7 cellular contexts compared by ENCODE assay signal in the genomic region with DNA sequence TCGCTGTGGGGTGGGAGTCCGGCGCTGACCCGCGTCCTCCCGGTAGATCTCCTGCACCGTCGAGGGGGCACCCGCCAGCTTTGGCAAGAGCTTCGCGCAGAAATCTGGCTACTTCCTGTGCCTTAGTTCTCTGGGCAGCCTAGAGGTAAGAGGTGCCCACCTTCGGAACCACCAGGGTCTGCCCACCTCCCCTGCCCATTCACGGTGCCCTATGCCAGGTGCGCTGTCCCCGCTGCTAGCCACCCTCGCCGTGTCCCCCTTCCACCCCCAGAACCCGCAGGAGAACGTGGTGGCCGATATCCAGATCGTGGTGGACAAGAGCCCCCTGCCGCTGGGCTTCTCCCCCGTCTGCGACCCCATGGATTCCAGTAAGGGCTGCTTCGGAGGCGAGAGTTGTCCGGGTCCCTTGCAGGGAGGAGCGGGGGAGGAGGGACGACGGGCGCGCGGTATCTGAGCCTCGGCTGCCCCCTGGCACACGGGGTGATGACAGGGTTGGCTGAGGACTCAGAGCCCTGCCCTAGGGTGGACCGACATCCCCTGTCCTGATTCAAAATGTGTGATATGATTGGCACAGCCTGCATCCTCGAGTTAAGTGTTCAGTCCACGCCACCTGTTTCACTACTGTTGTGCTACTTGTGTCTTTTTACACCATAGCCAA. TPM values are rescaled to one million over a fixed set of nuclear protein-coding genes. Genes with fewer than 3 reads are reported as not detected.
A peak's percentile ranks its signal among the peaks of the same experiment; 100 is the strongest.
DNase-seq lines count a peak whose midpoint lies in the region; ATAC-seq and TF ChIP-seq lines count a peak whose summit lies in the region.

No MANE protein-coding gene starts in this region.

- H3K27ac ChIP-seq in GM23338 (ENCODE audit: low read depth) (no peak overlapping the region), hepatocyte (no peak overlapping the region)

- peaks cover 25% of the 10 kb centered on the region for H3K27me3 Mint-ChIP-seq in GM23338 (ENCODE audit: insufficient read depth, low read depth, poor library complexity)
- H3K27me3 Mint-ChIP-seq in activated naive CD8-positive, alpha-beta T cell treated with anti-CD3 and anti-CD28 coated beads, Interleukin-2, amount 10 ng/mL, durations not matched to agents 7 days and 5 days, result no peaks in the 10 kb centered on the region

- H3K9me2 ChIP-seq in GM23338 (ENCODE audit: insufficient read depth), result no peaks in the 10 kb centered on the region
- H3K9me2 ChIP-seq in hepatocyte (replicated peaks; ENCODE audit: insufficient read depth), result no peaks in the 10 kb centered on the region

- peak overlapping the region; percentile 88 for H3K4me2 ChIP-seq in GM23338
- H3K4me2 ChIP-seq in hepatocyte, result peak overlapping the region; percentile 95

- DNase-seq in GM06990 (ENCODE audit: extremely low read depth, insufficient read length) (no peak), GM23338 (ENCODE audit: low spot score) (peak; percentile 68), NCI-H2227 treated with DMSO at 0.1 percent for 48 hours (lab: John Stamatoyannopoulos, UW) (peak; percentile 11), hepatocyte (ENCODE audit: low spot score) (peak; percentile 46), skeletal muscle cell (ENCODE audit: low read depth) (no peak)
- peak; percentile 60 for DNase-seq in activated naive CD8-positive, alpha-beta T cell treated with anti-CD3 and anti-CD28 coated beads, Interleukin-2, amount 10 ng/mL, durations not matched to agents 7 days and 5 days

- no peaks in the 10 kb centered on the region for H3K9me3 Mint-ChIP-seq in GM23338
- H3K9me3 Mint-ChIP-seq in activated naive CD8-positive, alpha-beta T cell treated with anti-CD3 and anti-CD28 coated beads, Interleukin-2, amount 10 ng/mL, durations not matched to agents 7 days and 5 days, result no peaks in the 10 kb centered on the region

- H3F3A ChIP-seq in GM23338 (replicated peaks; ENCODE audit: low read depth), result 0 out of 2 replicates have a peak, but pooled peaks cover 4% of the 10 kb centered on the region

- peaks cover 29% of the 10 kb centered on the region for H3K4me1 Mint-ChIP-seq in GM23338
- peaks cover 10% of the 10 kb centered on the region for H3K4me1 Mint-ChIP-seq in activated naive CD8-positive, alpha-beta T cell treated with anti-CD3 and anti-CD28 coated beads, Interleukin-2, amount 10 ng/mL, durations not matched to agents 7 days and 5 days

- WGBS in hepatocyte (ENCODE audit: low lambda C conversion rate, missing lambda C conversion rate), result 10% methylated on average over 31 of the region's 38 CpGs

- H3K4me1 ChIP-seq in GM23338 (ENCODE audit: insufficient read depth) (peaks cover 20% of the 10 kb centered on the region), hepatocyte (ENCODE audit: insufficient read depth) (peaks cover 8% of the 10 kb centered on the region)

- H3K36me3 ChIP-seq in GM06990 (ENCODE audit: control insufficient read depth, insufficient read depth, low read length) (no peaks in the 10 kb centered on the region; the same call in none of the 2 replicates), GM23338 (ENCODE audit: insufficient read depth) (no peaks in the 10 kb centered on the region), hepatocyte (replicated peaks; ENCODE audit: insufficient read depth, low read depth) (no peaks in the 10 kb centered on the region)

- TF ChIP-seq CTCF in GM06990 (IDR thresholded peaks at IDR 0.05; ENCODE audit: insufficient read depth, low read length, poor library complexity, severe bottlenecking) (peak; percentile 13), GM23338 (conservative IDR thresholded peaks at IDR 0.05; ENCODE audit: low read depth in 2 of 2) (peak in 1 of 2 experiments; percentile 61; a peak in 3 of 4 replicates), hepatocyte (IDR thresholded peaks at IDR 0.05; ENCODE audit: poor library complexity) (peak; percentile 23)

- H3K4me3 ChIP-seq in GM06990 (replicated peaks; ENCODE audit: low read depth, low read length) (peak overlapping the region; percentile 88), GM23338 (peak overlapping the region; percentile 70), hepatocyte (peak overlapping the region; percentile 65), skeletal muscle cell (ENCODE audit: low read depth, low read length) (peak overlapping the region; percentile 76)

- no peak overlapping the region; the same call in 1 of the 2 replicates for H3K27ac Mint-ChIP-seq in GM23338
- H3K27ac Mint-ChIP-seq in activated naive CD8-positive, alpha-beta T cell treated with anti-CD3 and anti-CD28 coated beads, Interleukin-2, amount 10 ng/mL, durations not matched to agents 7 days and 5 days, result peak overlapping the region; percentile 80

- no peaks in the 10 kb centered on the region for H3K9me3 ChIP-seq in hepatocyte (ENCODE audit: low read depth)

- no peaks in the 10 kb centered on the region; the same call in 1 of the 3 replicates for H3K36me3 Mint-ChIP-seq in GM23338 (ENCODE audit: low read depth)
- H3K36me3 Mint-ChIP-seq in activated naive CD8-positive, alpha-beta T cell treated with anti-CD3 and anti-CD28 coated beads, Interleukin-2, amount 10 ng/mL, durations not matched to agents 7 days and 5 days, result peaks cover 10% of the 10 kb centered on the region

- H3K79me2 ChIP-seq in GM23338 (replicated peaks; ENCODE audit: insufficient read depth) (no peaks in the 10 kb centered on the region), hepatocyte (peaks cover 2% of the 10 kb centered on the region)

- H2AFZ ChIP-seq in GM23338 (peak overlapping the region; percentile 85), hepatocyte (peak overlapping the region; percentile 80)

- H4K20me1 ChIP-seq in GM23338 (replicated peaks; ENCODE audit: insufficient read depth) (no peaks in the 10 kb centered on the region), hepatocyte (ENCODE audit: insufficient read depth, poor library complexity, severe bottlenecking) (no peaks in the 10 kb centered on the region)

- H3K27me3 ChIP-seq in GM06990 (replicated peaks; ENCODE audit: control insufficient read depth, insufficient read depth, low read length) (no peaks in the 10 kb centered on the region), GM23338 (ENCODE audit: insufficient read depth) (peaks cover 19% of the 10 kb centered on the region), hepatocyte (no peaks in the 10 kb centered on the region)

- ATAC-seq in GM23338 (peak; percentile 34), GM19463 (IDR thresholded peaks at IDR 0.05; ENCODE audit: unreplicated experiment) (no peak)
- peak; percentile 45 for ATAC-seq in activated naive CD8-positive, alpha-beta T cell treated with anti-CD3 and anti-CD28 coated beads, Interleukin-2, amount 10 ng/mL, durations not matched to agents 7 days and 5 days (ENCODE audit: low read depth)

- peak overlapping the region; percentile 86 for H3K4me3 Mint-ChIP-seq in GM23338
- peak overlapping the region; percentile 96 for H3K4me3 Mint-ChIP-seq in activated naive CD8-positive, alpha-beta T cell treated with anti-CD3 and anti-CD28 coated beads, Interleukin-2, amount 10 ng/mL, durations not matched to agents 7 days and 5 days

- POLR2A ChIA-PET in activated naive CD8-positive, alpha-beta T cell treated with anti-CD3 and anti-CD28 coated beads, Interleukin-2, amount 10 ng/mL, durations not matched to agents 7 days and 5 days (lab: Charles Lee), result interaction anchor here (1.0 to 5.7 kb wide), 4 partner anchors 15 to 128 kb away, joined by 4 to 64 read pairs (median 5); a partner anchor contains a TSS

TF ChIP-seq in GM23338, 12 proteins besides CTCF, POLR2A, EP300 and RAD21:
- TF ChIP-seq EZH2 (IDR thresholded peaks at IDR 0.05; ENCODE audit: low read depth, unreplicated experiment), result no peak
TF ChIP-seq in GM23338: peak in this region for 0.

RNA-seq across cellular contexts. Expression of a gene that starts 0.5 kb away (rescaled TPM):
- 49.9 and 60.3 TPM in 2 replicates for total RNA-seq in GM23338 (2014; rRNA removed; shearing (Covaris generic))
- 36.6 and 43.5 TPM in 2 replicates for polyA plus RNA-seq in GM23338 (2016; fragmentation: Nextera tagmentation; extraction: Ambion mirVana)
- total RNA-seq in activated naive CD8-positive, alpha-beta T cell treated with anti-CD3 and anti-CD28 coated beads, Interleukin-2, amount 10 ng/mL, durations not matched to agents 7 days and 5 days, result 10 to 100 TPM; 34.1 to 40.3 TPM
- 36.1 and 46.4 TPM in 2 replicates for total RNA-seq in hepatocyte
- polyA plus RNA-seq in hepatocyte, result 65.2 and 77.1 TPM in 2 replicates

RNA-seq across cellular contexts. Expression of a gene that starts 15.0 kb away (rescaled TPM):
- 28.9 and 33.9 TPM in 2 replicates for total RNA-seq in GM23338 (2014; rRNA removed; shearing (Covaris generic))
- polyA plus RNA-seq in GM23338 (2016; fragmentation: Nextera tagmentation; extraction: Ambion mirVana), result 22.0 and 24.9 TPM in 2 replicates
- 100 to 1,000 TPM; 197 to 201 TPM for total RNA-seq in activated naive CD8-positive, alpha-beta T cell treated with anti-CD3 and anti-CD28 coated beads, Interleukin-2, amount 10 ng/mL, durations not matched to agents 7 days and 5 days
- total RNA-seq in hepatocyte, result 43.2 and 50.1 TPM in 2 replicates
- 129 and 195 TPM in 2 replicates for polyA plus RNA-seq in hepatocyte

RNA-seq across cellular contexts. Expression of a gene that starts 26.4 kb away (rescaled TPM):
- total RNA-seq in GM23338 (2014; rRNA removed; shearing (Covaris generic)), result 0.49 TPM in 1 of 2 replicates, not detected in the other
- 0.38 TPM in 1 of 2 replicates, not detected in the other for polyA plus RNA-seq in GM23338 (2016; fragmentation: Nextera tagmentation; extraction: Ambion mirVana)
- total RNA-seq in activated naive CD8-positive, alpha-beta T cell treated with anti-CD3 and anti-CD28 coated beads, Interleukin-2, amount 10 ng/mL, durations not matched to agents 7 days and 5 days, result 1 to 10 TPM; 4.7 to 5.4 TPM
- total RNA-seq in hepatocyte, result not detected in 2 replicates
- polyA plus RNA-seq in hepatocyte, result 0.80 TPM in 1 of 2 replicates, not detected in the other

RNA-seq across cellular contexts. Expression of a gene that starts 28.1 kb away (rescaled TPM):
- 0.90 and 1.8 TPM in 2 replicates for total RNA-seq in GM23338 (2014; rRNA removed; shearing (Covaris generic))
- 0.40 and 1.8 TPM in 2 replicates for polyA plus RNA-seq in GM23338 (2016; fragmentation: Nextera tagmentation; extraction: Ambion mirVana)
- total RNA-seq in activated naive CD8-positive, alpha-beta T cell treated with anti-CD3 and anti-CD28 coated beads, Interleukin-2, amount 10 ng/mL, durations not matched to agents 7 days and 5 days, result not detected
- 1.0 and 1.2 TPM in 2 replicates for total RNA-seq in hepatocyte
- 2.0 and 2.5 TPM in 2 replicates for polyA plus RNA-seq in hepatocyte

RNA-seq across cellular contexts. Expression of a gene that starts 40.3 kb away (rescaled TPM):
- total RNA-seq in GM23338 (2014; rRNA removed; shearing (Covaris generic)), result not detected in 2 replicates
- not detected in 2 replicates for polyA plus RNA-seq in GM23338 (2016; fragmentation: Nextera tagmentation; extraction: Ambion mirVana)
- not detected for total RNA-seq in activated naive CD8-positive, alpha-beta T cell treated with anti-CD3 and anti-CD28 coated beads, Interleukin-2, amount 10 ng/mL, durations not matched to agents 7 days and 5 days
- not detected in 2 replicates for total RNA-seq in hepatocyte
- 0.17 TPM in 1 of 2 replicates, not detected in the other for polyA plus RNA-seq in hepatocyte

Comparison
In these comparisons a context has a peak if more than half of its experiments do, and no peak if none do; other contexts are left out.
1. DNase-seq: peak in GM23338 (single experiment), NCI-H2227 treated with DMSO at 0.1 percent for 48 hours (single experiment), activated naive CD8-positive, alpha-beta T cell treated with anti-CD3 and anti-CD28 coated beads, Interleukin-2, amount 10 ng/mL, durations not matched to agents 7 days and 5 days (single experiment) and hepatocyte (single experiment); none in GM06990 (single experiment) and skeletal muscle cell (single experiment).
2. Peak in every context shown above with its lines, with median percentiles within 50 percentile points of each other: H3K4me3 ChIP-seq.